ENCODE assay signal across 32 cellular contexts in genomic region chr20:54407446-54407845, GRCh38.
"Had no signal": no experiment of that assay in that cellular context is flagged by ENCODE, and none has a peak within 500 bp of the region (broad histone marks: within the 10 kb centered on the region; RNA-seq: fewer than 3 reads in every experiment).

No MANE protein-coding gene starts in this region.

- H3K27ac Mint-ChIP-seq: immature natural killer cell; naive thymus-derived CD8-positive, alpha-beta T cell; nephron progenitor cell; progenitor cell of endocrine pancreas; stimulated activated naive B cell treated with anti-CD40 and anti-IgM and Interleukin-4, amounts not matched to agents 10 μg/mL and 1 μg/mL and 100 μg/mL, for 72 hours had no signal

- H3K4me3 ChIP-seq: heart left ventricle, left lung, lower lobe of right lung, neural progenitor cell, skin epidermis, stomach, testis, thyroid gland, transverse colon, upper lobe of left lung had no signal

- H3K36me3 Mint-ChIP-seq: immature natural killer cell; naive thymus-derived CD8-positive, alpha-beta T cell; neural progenitor cell; stimulated activated naive B cell treated with anti-CD40 and anti-IgM and Interleukin-4, amounts not matched to agents 10 μg/mL and 1 μg/mL and 100 μg/mL, for 72 hours had no signal

- DNase-seq: heart left ventricle; hypothalamus; immature natural killer cell; kidney; left colon; left lung; lower lobe of right lung; mammary epithelial cell; mesenchymal stem cell; naive thymus-derived CD8-positive, alpha-beta T cell; nephron progenitor cell; occipital lobe; retina; right cardiac atrium; stimulated activated CD4-positive, alpha-beta T cell treated with anti-CD3 and anti-CD28 coated beads, Interleukin-12 subunit alpha, Interleukin-12 subunit beta, amount 100 ng/mL, for 4 hours; stimulated activated CD4-positive, alpha-beta T cell treated with anti-CD3 and anti-CD28 coated beads, Interleukin-15, amount 100 ng/mL, for 24 hours; stimulated activated CD4-positive, alpha-beta T cell treated with anti-CD3 and anti-CD28 coated beads, Interleukin-2, amount 100 ng/mL, for 24 hours; stimulated activated CD4-positive, alpha-beta T cell treated with anti-CD3 and anti-CD28 coated beads, Interleukin-4, amount 100 ng/mL, for 1 hour; stimulated activated naive B cell treated with anti-CD40 and anti-IgM and Interleukin-4, amounts not matched to agents 10 μg/mL and 1 μg/mL and 100 μg/mL, for 72 hours; stimulated activated naive CD8-positive, alpha-beta T cell treated with anti-CD3 and anti-CD28 coated beads, Interleukin-15, Interleukin-2, amounts not matched to agents 100 U/mL and 50 U/mL, for 24 hours; stomach; testis; thyroid gland; transverse colon; upper lobe of left lung had no signal

- H3K27me3 Mint-ChIP-seq: progenitor cell of endocrine pancreas had no signal

- H3K9me3 Mint-ChIP-seq: nephron progenitor cell; stimulated activated naive B cell treated with anti-CD40 and anti-IgM and Interleukin-4, amounts not matched to agents 10 μg/mL and 1 μg/mL and 100 μg/mL, for 72 hours had no signal

- FAIRE-seq: islet of Langerhans, kidney had no signal

- ATAC-seq: heart left ventricle; left colon; left lung; lower lobe of right lung; naive thymus-derived CD8-positive, alpha-beta T cell; right cardiac atrium; sciatic nerve; stimulated activated naive B cell treated with anti-CD40 and anti-IgM and Interleukin-4, amounts not matched to agents 10 μg/mL and 1 μg/mL and 100 μg/mL, for 72 hours; stimulated activated naive CD8-positive, alpha-beta T cell treated with anti-CD3 and anti-CD28 coated beads, Interleukin-15, Interleukin-2, amounts not matched to agents 100 U/mL and 50 U/mL, for 24 hours had no signal

- H3K4me1 Mint-ChIP-seq: immature natural killer cell; naive thymus-derived CD8-positive, alpha-beta T cell; nephron progenitor cell; stimulated activated naive B cell treated with anti-CD40 and anti-IgM and Interleukin-4, amounts not matched to agents 10 μg/mL and 1 μg/mL and 100 μg/mL, for 72 hours had no signal

- H3K4me3 Mint-ChIP-seq: immature natural killer cell; naive thymus-derived CD8-positive, alpha-beta T cell; nephron progenitor cell; neural progenitor cell; stimulated activated naive B cell treated with anti-CD40 and anti-IgM and Interleukin-4, amounts not matched to agents 10 μg/mL and 1 μg/mL and 100 μg/mL, for 72 hours had no signal

- H3K27ac ChIP-seq: heart left ventricle, left lung, lower lobe of right lung, neural progenitor cell, neutrophil, parathyroid adenoma, skin epidermis, stomach, testis, thyroid gland, transverse colon, upper lobe of left lung had no signal

- H3K4me1 ChIP-seq: heart left ventricle, left lung, lower lobe of right lung, neural progenitor cell, parathyroid adenoma, stomach, testis, thyroid gland, transverse colon, upper lobe of left lung had no signal

- H3K9me3 ChIP-seq: heart left ventricle, left lung, lower lobe of right lung, neutrophil, stomach, testis, thyroid gland, transverse colon, upper lobe of left lung had no signal

- H3K4me2 ChIP-seq: neural progenitor cell had no signal
